Comparison of ENCODE assay signal across 25 cellular contexts in genomic region chr5:172074896-172075295, GRCh38.
"Had no signal": no experiment of that assay in that cellular context is flagged by ENCODE, and none has a peak within 500 bp of the region (broad histone marks: within the 10 kb centered on the region; RNA-seq: fewer than 3 reads in every experiment).

No MANE protein-coding gene starts in this region.

- ATAC-seq: activated CD4-positive, CD25-positive, alpha-beta regulatory T cell treated with anti-CD3 and anti-CD28 coated beads, Interleukin-2, amount 50 U/mL, for 24 hours; activated T-cell treated with anti-CD3 and anti-CD28 coated beads, Interleukin-2, amount 50 U/mL, for 72 hours; heart right ventricle; lower lobe of right lung; natural killer cell treated with Interleukin-12 subunit alpha and Interleukin-12 subunit beta and Interleukin-15 and Interleukin-18, amount 100 ng/mL, for 72 hours; psoas muscle; stimulated activated memory B cell treated with anti-CD40 and anti-IgM and Interleukin-4, amounts not matched to agents 10 μg/mL and 1 μg/mL and 100 μg/mL, for 72 hours had no signal

- H3K36me3 ChIP-seq: adrenal gland, ovary, right atrium auricular region, vagina had no signal

- H3K27me3 ChIP-seq: adrenal gland, heart right ventricle, ovary, right atrium auricular region, testis, vagina had no signal

- H3K27ac Mint-ChIP-seq: activated CD4-positive, alpha-beta memory T cell treated with anti-CD3 and anti-CD28 coated beads, Interleukin-2, amount 10 ng/mL, durations not matched to agents 7 days and 5 days; activated CD4-positive, alpha-beta T cell treated with anti-CD3 and anti-CD28 coated beads, Interleukin-2, amount 10 ng/mL, durations not matched to agents 24 days and 14 days; activated T-cell treated with anti-CD3 and anti-CD28 coated beads, Interleukin-2, amount 50 U/mL, for 72 hours; natural killer cell treated with Interleukin-12 subunit alpha and Interleukin-12 subunit beta and Interleukin-15 and Interleukin-18, amount 100 ng/mL, for 72 hours; stimulated activated memory B cell treated with anti-CD40 and anti-IgM and Interleukin-4, amounts not matched to agents 10 μg/mL and 1 μg/mL and 100 μg/mL, for 72 hours; T-helper 2 cell treated with Interferon-gamma antibody and Interleukin-4, amounts not matched to agents 5 μg/mL and 100 μg/mL, for 36 hours; type B pancreatic cell had no signal

- H3K9me3 Mint-ChIP-seq: activated CD4-positive, alpha-beta memory T cell treated with anti-CD3 and anti-CD28 coated beads, Interleukin-2, amount 10 ng/mL, durations not matched to agents 7 days and 5 days; activated naive CD4-positive, alpha-beta T cell treated with anti-CD3 and anti-CD28 coated beads, Interleukin-2, amount 10 ng/mL, durations not matched to agents 7 days and 5 days; natural killer cell treated with Interleukin-12 subunit alpha and Interleukin-12 subunit beta and Interleukin-15 and Interleukin-18, amount 100 ng/mL, for 72 hours; stimulated activated memory B cell treated with anti-CD40 and anti-IgM and Interleukin-4, amounts not matched to agents 10 μg/mL and 1 μg/mL and 100 μg/mL, for 72 hours; T-helper 2 cell treated with Interferon-gamma antibody and Interleukin-4, amounts not matched to agents 5 μg/mL and 100 μg/mL, for 36 hours; type B pancreatic cell had no signal

- H3K4me3 Mint-ChIP-seq: activated CD4-positive, alpha-beta memory T cell treated with anti-CD3 and anti-CD28 coated beads, Interleukin-2, amount 10 ng/mL, durations not matched to agents 7 days and 5 days; activated CD4-positive, alpha-beta T cell treated with anti-CD3 and anti-CD28 coated beads, Interleukin-2, amount 10 ng/mL, durations not matched to agents 24 days and 14 days; activated naive CD4-positive, alpha-beta T cell treated with anti-CD3 and anti-CD28 coated beads, Interleukin-2, amount 10 ng/mL, durations not matched to agents 7 days and 5 days; activated T-cell treated with anti-CD3 and anti-CD28 coated beads, Interleukin-2, amount 50 U/mL, for 72 hours; natural killer cell treated with Interleukin-12 subunit alpha and Interleukin-12 subunit beta and Interleukin-15 and Interleukin-18, amount 100 ng/mL, for 72 hours; stimulated activated memory B cell treated with anti-CD40 and anti-IgM and Interleukin-4, amounts not matched to agents 10 μg/mL and 1 μg/mL and 100 μg/mL, for 72 hours; T-helper 2 cell treated with Interferon-gamma antibody and Interleukin-4, amounts not matched to agents 5 μg/mL and 100 μg/mL, for 36 hours; type B pancreatic cell had no signal

- H3K9me3 ChIP-seq: adrenal gland, heart right ventricle, lower lobe of right lung, ovary, right atrium auricular region, testis, vagina had no signal

- H3K27me3 Mint-ChIP-seq: activated CD4-positive, alpha-beta memory T cell treated with anti-CD3 and anti-CD28 coated beads, Interleukin-2, amount 10 ng/mL, durations not matched to agents 7 days and 5 days; activated CD4-positive, alpha-beta T cell treated with anti-CD3 and anti-CD28 coated beads, Interleukin-2, amount 10 ng/mL, durations not matched to agents 24 days and 14 days; activated naive CD4-positive, alpha-beta T cell treated with anti-CD3 and anti-CD28 coated beads, Interleukin-2, amount 10 ng/mL, durations not matched to agents 7 days and 5 days; natural killer cell treated with Interleukin-12 subunit alpha and Interleukin-12 subunit beta and Interleukin-15 and Interleukin-18, amount 100 ng/mL, for 72 hours; stimulated activated memory B cell treated with anti-CD40 and anti-IgM and Interleukin-4, amounts not matched to agents 10 μg/mL and 1 μg/mL and 100 μg/mL, for 72 hours; type B pancreatic cell had no signal

- DNase-seq: activated CD4-positive, alpha-beta memory T cell treated with anti-CD3 and anti-CD28 coated beads, Interleukin-2, amount 10 ng/mL, durations not matched to agents 7 days and 5 days; activated CD4-positive, alpha-beta T cell treated with anti-CD3 and anti-CD28 coated beads, Interleukin-2, amount 10 ng/mL, durations not matched to agents 24 days and 14 days; activated effector memory CD4-positive, alpha-beta T cell treated with Interleukin-2 at 50 U/mL for 16 hours; activated naive CD4-positive, alpha-beta T cell treated with anti-CD3 and anti-CD28 coated beads, Interleukin-2, amount 10 ng/mL, durations not matched to agents 7 days and 5 days; activated T-cell treated with anti-CD3 and anti-CD28 coated beads, Interleukin-2, amount 50 U/mL, for 72 hours; cerebellar nuclear complex; cortex of kidney; heart right ventricle; kidney; lower lobe of right lung; ovary; psoas muscle; stimulated activated CD4-positive, alpha-beta T cell treated with anti-CD3 and anti-CD28 coated beads, Interleukin-12 subunit alpha, Interleukin-12 subunit beta, amount 100 ng/mL, for 4 hours; testis had no signal

- FAIRE-seq: bronchial epithelial cell, endometrium, kidney had no signal

- H3K4me3 ChIP-seq: adrenal gland, heart right ventricle, lower lobe of right lung, ovary, psoas muscle, right atrium auricular region, testis, vagina had no signal

- H3K27ac ChIP-seq: adrenal gland, heart right ventricle, lower lobe of right lung, ovary, psoas muscle, right atrium auricular region, testis, VCaP had no signal

- H3K4me1 ChIP-seq: psoas muscle had no signal
